Comparison of ENCODE assay signal across 8 cellular contexts in the genomic region with DNA sequence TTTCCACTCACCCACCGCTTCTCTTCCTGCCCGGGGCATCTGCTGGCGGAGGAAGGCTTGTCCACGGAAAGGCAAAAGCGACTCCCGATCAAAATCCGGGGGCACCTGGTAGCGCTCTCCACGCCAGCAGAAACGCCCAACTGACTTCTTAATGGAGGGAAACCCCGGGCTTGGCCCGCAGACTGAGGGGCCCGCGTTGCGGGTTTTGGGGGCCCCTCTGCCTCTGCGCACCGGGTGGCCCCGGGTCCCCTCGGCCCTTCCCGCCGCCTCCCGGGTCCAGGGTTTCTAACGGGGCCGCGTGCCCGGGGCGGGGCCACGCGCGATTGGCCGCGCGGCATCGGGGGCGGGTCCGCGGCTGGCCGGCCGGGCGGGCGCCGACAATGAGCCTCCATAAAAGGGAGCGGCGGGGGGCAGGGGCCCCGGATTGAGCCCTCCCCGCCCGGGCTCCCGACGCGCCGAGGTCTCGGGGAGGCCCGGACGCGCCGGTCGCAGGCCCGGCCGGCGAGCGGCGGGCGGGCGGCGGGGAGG. TPM values are rescaled to one million over a fixed set of nuclear protein-coding genes. Genes with fewer than 3 reads are reported as not detected.
DNase-seq lines count a peak whose midpoint lies in the region; ATAC-seq and TF ChIP-seq lines count a peak whose summit lies in the region.

A gene with protein sequence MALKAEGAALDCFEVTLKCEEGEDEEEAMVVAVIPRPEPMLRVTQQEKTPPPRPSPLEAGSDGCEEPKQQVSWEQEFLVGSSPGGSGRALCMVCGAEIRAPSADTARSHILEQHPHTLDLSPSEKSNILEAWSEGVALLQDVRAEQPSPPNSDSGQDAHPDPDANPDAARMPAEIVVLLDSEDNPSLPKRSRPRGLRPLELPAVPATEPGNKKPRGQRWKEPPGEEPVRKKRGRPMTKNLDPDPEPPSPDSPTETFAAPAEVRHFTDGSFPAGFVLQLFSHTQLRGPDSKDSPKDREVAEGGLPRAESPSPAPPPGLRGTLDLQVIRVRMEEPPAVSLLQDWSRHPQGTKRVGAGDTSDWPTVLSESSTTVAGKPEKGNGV (plus strand): TSS at position 422 of the 528 bp plus-strand sequence. CDS start 231 bp downstream, outside the sequence.

- H3K18ac ChIP-seq in neuronal stem cell (ENCODE audit: low read length): peak within 1 kb of the TSS; percentile 100

- peak within 1 kb of the TSS; percentile 66 to 93 (median 88) for H3K27ac ChIP-seq in gastroesophageal sphincter
- H3K27ac ChIP-seq in neuronal stem cell (replicated peaks; ENCODE audit: low read length): peak within 1 kb of the TSS; percentile 91
- H3K27ac ChIP-seq in substantia nigra (ENCODE audit: low read depth, low read length, poor library complexity, severe bottlenecking): peak within 1 kb of the TSS; percentile 80

- H3K14ac ChIP-seq in neuronal stem cell (ENCODE audit: low read length): peak within 1 kb of the TSS; percentile 95

- H3K9me3 ChIP-seq in gastroesophageal sphincter (no peaks in the 10 kb centered on the region), neuronal stem cell (replicated peaks in 1 of 2; ENCODE audit: control insufficient read depth in 2 of 2, insufficient read depth in 1 of 2, low read depth in 1 of 2, low read length in 2 of 2) (no peaks in the 10 kb centered on the region)

- H3K9me3 Mint-ChIP-seq in activated naive CD4-positive, alpha-beta T cell treated with anti-CD3 and anti-CD28 coated beads for 36 hours: no peaks in the 10 kb centered on the region

- no peak within 1 kb of the TSS for H3K27ac Mint-ChIP-seq in activated naive CD4-positive, alpha-beta T cell treated with anti-CD3 and anti-CD28 coated beads for 36 hours

- H3K4me3 Mint-ChIP-seq in activated naive CD4-positive, alpha-beta T cell treated with anti-CD3 and anti-CD28 coated beads for 36 hours: peak within 1 kb of the TSS; percentile 74

- H3K23ac ChIP-seq in neuronal stem cell (ENCODE audit: low read depth, low read length, poor library complexity): peak within 1 kb of the TSS; percentile 96

- no peaks in the 10 kb centered on the region for H3K27me3 ChIP-seq in gastroesophageal sphincter
- H3K27me3 ChIP-seq in neuronal stem cell (ENCODE audit: control insufficient read depth in 3 of 3, insufficient read depth in 3 of 3, low read depth in 1 of 3, low read length in 3 of 3): no peaks in the 10 kb centered on the region

- H2BK120ac ChIP-seq in neuronal stem cell (ENCODE audit: low read depth, low read length): no peak within 1 kb of the TSS

- peak within 1 kb of the TSS; percentile 95 for H3K4ac ChIP-seq in neuronal stem cell (ENCODE audit: low read length)

- H3K4me3 ChIP-seq in LNCaP clone FGC (ENCODE audit: low read depth, low read length): peak within 1 kb of the TSS; percentile 73
- peak within 1 kb of the TSS; percentile 71 to 88 for H3K4me3 ChIP-seq in gastroesophageal sphincter
- peak within 1 kb of the TSS; percentile 98 to 100 for H3K4me3 ChIP-seq in neuronal stem cell (ENCODE audit: low read length in 2 of 2)

- H2BK12ac ChIP-seq in neuronal stem cell (ENCODE audit: low read length): no peak within 1 kb of the TSS

- TF ChIP-seq CTCF in LNCaP clone FGC (IDR thresholded peaks at IDR 0.05; ENCODE audit: control insufficient read depth, extremely low read depth, insufficient read depth) (no peak), gastroesophageal sphincter (IDR thresholded peaks at IDR 0.05) (peak in 1 of 4 experiments; percentile 8)

- peak within 1 kb of the TSS; percentile 100 for H3K9ac ChIP-seq in neuronal stem cell (ENCODE audit: low read depth, low read length, poor library complexity)

- ATAC-seq in gastroesophageal sphincter: peak; percentile 98

- H3K79me1 ChIP-seq in neuronal stem cell (ENCODE audit: low read depth, low read length): peaks cover 20% of the 10 kb centered on the region

- H3K4me1 Mint-ChIP-seq in activated naive CD4-positive, alpha-beta T cell treated with anti-CD3 and anti-CD28 coated beads for 36 hours (ENCODE audit: low read depth): peaks cover 18% of the 10 kb centered on the region

- H3K4me1 ChIP-seq in gastroesophageal sphincter (peaks cover 0 to 38% (median 18%) of the 10 kb centered on the region in 3 donors), neuronal stem cell (ENCODE audit: control insufficient read depth in 2 of 2, insufficient read depth in 1 of 2, low read depth in 1 of 2, low read length in 2 of 2) (peaks cover 10 to 17% of the 10 kb centered on the region in 2 donors)

- peak within 1 kb of the TSS; percentile 68 for H2BK15ac ChIP-seq in neuronal stem cell (ENCODE audit: low read length)

- H3K36me3 ChIP-seq in gastroesophageal sphincter: peaks cover 0 to 19% of the 10 kb centered on the region in 2 donors
- H3K36me3 ChIP-seq in neuronal stem cell (replicated peaks in 1 of 2; ENCODE audit: control insufficient read depth in 2 of 2, insufficient read depth in 2 of 2, low read length in 2 of 2): peaks cover 20 to 36% of the 10 kb centered on the region in 2 donors

- peak within 1 kb of the TSS; percentile 97 for H2AFZ ChIP-seq in neuronal stem cell (ENCODE audit: low read length)

- H4K91ac ChIP-seq in neuronal stem cell (ENCODE audit: low read depth, low read length, poor library complexity): peak within 1 kb of the TSS; percentile 41

- CTCF ChIA-PET in activated naive CD4-positive, alpha-beta T cell treated with anti-CD3 and anti-CD28 coated beads for 36 hours (lab: Charles Lee): interaction anchor here (0.6 kb wide), 1 partner anchor 11 kb away, joined by 3 read pairs; no protein-coding TSS in a partner anchor

- H2AK5ac ChIP-seq in neuronal stem cell (ENCODE audit: low read depth, low read length): peak within 1 kb of the TSS; percentile 88

- peak; percentile 26 to 42 for TF ChIP-seq POLR2A in gastroesophageal sphincter (IDR thresholded peaks at IDR 0.05)

- peak within 1 kb of the TSS; percentile 53 for H4K8ac ChIP-seq in neuronal stem cell (ENCODE audit: low read depth, low read length)

- TF ChIP-seq EP300 in gastroesophageal sphincter (IDR thresholded peaks at IDR 0.05): no peak

- peak; percentile 78 for DNase-seq in ELR (ENCODE audit: low read depth)
- peak; percentile 38 for DNase-seq in GOT3 (lab: John Stamatoyannopoulos, UW)
- no peak for DNase-seq in LNCaP clone FGC (ENCODE audit: low read depth)
- DNase-seq in SK-N-DZ (ENCODE audit: low spot score): peak; percentile 71
- DNase-seq in activated naive CD4-positive, alpha-beta T cell treated with anti-CD3 and anti-CD28 coated beads for 36 hours: peak; percentile 66
- peak; percentile 77 for DNase-seq in neuronal stem cell (ENCODE audit: low spot score)
- peak in 48 of 49 donors; percentile 22 to 93 (median 72) for DNase-seq in substantia nigra (lab: John Stamatoyannopoulos, UW)

- H3K36me3 Mint-ChIP-seq in activated naive CD4-positive, alpha-beta T cell treated with anti-CD3 and anti-CD28 coated beads for 36 hours (ENCODE audit: low read depth): peaks cover 3% of the 10 kb centered on the region

- intact Hi-C loops in activated naive CD4-positive, alpha-beta T cell treated with anti-CD3 and anti-CD28 coated beads for 36 hours (cut with micrococcal nuclease): no loop called here

- peak within 1 kb of the TSS; percentile 80 for H3K4me2 ChIP-seq in neuronal stem cell (ENCODE audit: insufficient read depth, low read length, poor library complexity, severe bottlenecking)

- peak within 1 kb of the TSS; percentile 98 for H2BK5ac ChIP-seq in neuronal stem cell (ENCODE audit: low read length)

- WGBS in gastroesophageal sphincter (ENCODE audit: low coverage in 1 of 2), 2 donors: 0% methylated on average over 9 of the region's 65 CpGs; no CpG with 5 or more reads in 1 of the 2 donors
- no CpG with 5 or more reads among the region's 65 CpGs for WGBS in neuronal stem cell (ENCODE audit: extremely low coverage in 2 of 2, insufficient read length in 2 of 2, insufficient replicate concordance in 1 of 2), 2 donors

- peaks cover 3% of the 10 kb centered on the region for H3K27me3 Mint-ChIP-seq in activated naive CD4-positive, alpha-beta T cell treated with anti-CD3 and anti-CD28 coated beads for 36 hours (ENCODE audit: low read depth)

RNA-seq across cellular contexts. Expression of the gene that starts here (rescaled TPM):
- 59.1 and 74.8 TPM in 2 replicates for polyA plus RNA-seq in SK-N-DZ (2014; cell fraction: cytosol; rRNA removed)
- 37.1 and 53.8 TPM in 2 replicates for polyA plus RNA-seq in SK-N-DZ (2014; cell fraction: nucleus; rRNA removed)
- 10 to 100 TPM; 15.3 to 15.4 TPM for total RNA-seq in activated naive CD4-positive, alpha-beta T cell treated with anti-CD3 and anti-CD28 coated beads for 36 hours
- 10 to 100 TPM; 14.3 to 18.6 (median 15.5) TPM for total RNA-seq in gastroesophageal sphincter
- 75.8 TPM for polyA plus RNA-seq in neuronal stem cell (2013, experiment 1 of 2)
- polyA plus RNA-seq in neuronal stem cell (2013, experiment 2 of 2): 74.3 TPM
